ENCODE assay signal across 17 cellular contexts in the genomic region with DNA sequence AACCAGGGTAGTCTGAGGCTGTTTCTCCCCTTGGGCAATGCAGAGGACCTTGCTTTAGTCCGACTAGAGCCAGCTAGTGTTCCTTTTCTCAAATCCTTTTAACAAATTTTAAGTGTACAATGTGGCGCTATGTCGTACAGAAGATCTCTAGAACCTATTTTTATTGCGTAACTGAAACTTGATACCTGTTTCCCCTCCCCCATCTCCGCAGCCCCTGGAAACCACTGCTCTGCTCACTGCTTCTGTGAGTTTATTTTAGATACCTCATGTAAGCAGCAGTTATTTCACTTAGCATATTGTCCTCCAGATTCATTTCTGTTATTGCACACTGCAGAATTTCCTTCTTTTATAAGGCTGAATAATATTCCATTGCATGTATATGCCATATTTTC.
"Had no signal": no experiment of that assay in that cellular context is flagged by ENCODE, and none has a peak within 500 bp of the region (broad histone marks: within the 10 kb centered on the region; RNA-seq: fewer than 3 reads in every experiment).

No MANE protein-coding gene starts in this region.

- H3K27me3 ChIP-seq: heart left ventricle, neutrophil, right atrium auricular region, upper lobe of left lung, uterus had no signal

- DNase-seq: cortex of kidney; effector CD8-positive, alpha-beta T cell; foreskin melanocyte; heart left ventricle; hippocampal formation; kidney glomerular epithelial cell; mammary epithelial cell; naive thymus-derived CD4-positive, alpha-beta T cell; small intestine; stimulated activated CD4-positive, alpha-beta T cell treated with anti-CD3 and anti-CD28 coated beads, Interleukin-12 subunit alpha, Interleukin-12 subunit beta, amount 100 ng/mL, for 4 hours; stimulated activated naive CD4-positive, alpha-beta T cell treated with Interleukin-2 at 50 U/mL for 16 hours; upper lobe of left lung; uterus had no signal

- H3K27ac ChIP-seq: heart left ventricle, neutrophil, right atrium auricular region, upper lobe of left lung, uterus had no signal

- H3K36me3 ChIP-seq: heart left ventricle, neutrophil, right atrium auricular region, upper lobe of left lung, uterus had no signal

- H3K4me1 ChIP-seq: heart left ventricle, right atrium auricular region, upper lobe of left lung, uterus had no signal

- H3K4me3 ChIP-seq: heart left ventricle, right atrium auricular region, upper lobe of left lung, uterus had no signal

- FAIRE-seq: islet of Langerhans, small intestine had no signal

- H3K9me3 ChIP-seq: heart left ventricle, neutrophil, right atrium auricular region, upper lobe of left lung, uterus had no signal

- ATAC-seq: left lobe of liver; naive thymus-derived CD4-positive, alpha-beta T cell had no signal
